In genomic region chr20:18587665-18588553, GRCh38 we compare ENCODE assay signal across 1 cellular context.
TF ChIP-seq lines count a peak whose summit lies in the region.

Gene DTD1 (plus strand): TSS chr20:18588054. CDS start chr20:18588073, 19 bp downstream.

TF ChIP-seq in HepG2, 621 proteins besides CTCF, POLR2A, EP300 and RAD21 (continued from another document and continues in another):
- peak; percentile 64; the same call in 1 of the 2 replicates for TF ChIP-seq TEF (CRISPR knock-in tag; IDR thresholded peaks at IDR 0.05)
- TF ChIP-seq ZNF672 (CRISPR knock-in tag; IDR thresholded peaks at IDR 0.05), result no peak
- no peak; the same call in 1 of the 2 replicates for TF ChIP-seq GATAD2A (CRISPR knock-in tag; IDR thresholded peaks at IDR 0.05)
- no peak for TF ChIP-seq ZNF260 (CRISPR knock-in tag; IDR thresholded peaks at IDR 0.05; ENCODE audit: borderline replicate concordance, low read depth)
- peak; percentile 49; the same call in 1 of the 2 replicates for TF ChIP-seq TFAP4 (IDR thresholded peaks at IDR 0.05; ENCODE audit: borderline replicate concordance, low read depth)
- TF ChIP-seq ERF (CRISPR knock-in tag; IDR thresholded peaks at IDR 0.05), result peak; percentile 43; the same call in 1 of the 2 replicates
- no peak for TF ChIP-seq KAT2B (IDR thresholded peaks at IDR 0.05; ENCODE audit: borderline replicate concordance, low read depth, low read length)
- 0 out of 2 replicates have a peak, but pooled peaks have one; percentile 32 for TF ChIP-seq PITX1 (CRISPR knock-in tag; IDR thresholded peaks at IDR 0.05)
- no peak for TF ChIP-seq GATA4 (IDR thresholded peaks at IDR 0.05; ENCODE audit: borderline replicate concordance, low read depth)
- TF ChIP-seq TERF1 (CRISPR knock-in tag; IDR thresholded peaks at IDR 0.05), result no peak
- TF ChIP-seq POLR2AphosphoS5 (IDR thresholded peaks at IDR 0.05; ENCODE audit: low read depth, low read length), result 0 out of 2 replicates have a peak, but pooled peaks have one; percentile 24
- 0 out of 2 replicates have a peak, but pooled peaks have one; percentile 42 for TF ChIP-seq RBAK (CRISPR knock-in tag; IDR thresholded peaks at IDR 0.05)
- 0 out of 2 replicates have a peak, but pooled peaks have one; percentile 3 for TF ChIP-seq RFXANK (CRISPR knock-in tag; IDR thresholded peaks at IDR 0.05)
- peak; percentile 72; the same call in 1 of the 2 replicates for TF ChIP-seq RELA (CRISPR knock-in tag; IDR thresholded peaks at IDR 0.05)
- TF ChIP-seq SMAD9 (CRISPR knock-in tag; IDR thresholded peaks at IDR 0.05), result 0 out of 2 replicates have a peak, but pooled peaks have one; percentile 58
- no peak for TF ChIP-seq ZNF3 (CRISPR knock-in tag; IDR thresholded peaks at IDR 0.05)
- no peak for TF ChIP-seq RFX3 (CRISPR knock-in tag; IDR thresholded peaks at IDR 0.05)
- peak; percentile 31; the same call in 1 of the 2 replicates for TF ChIP-seq ZNF34 (CRISPR knock-in tag; IDR thresholded peaks at IDR 0.05; ENCODE audit: borderline replicate concordance)
- no peak; the same call in 1 of the 2 replicates for TF ChIP-seq ZNF441 (CRISPR knock-in tag; IDR thresholded peaks at IDR 0.05; ENCODE audit: borderline replicate concordance)
- TF ChIP-seq TSC22D2 (CRISPR knock-in tag; IDR thresholded peaks at IDR 0.05; ENCODE audit: borderline replicate concordance), result no peak
- peak; percentile 92; the same call in 1 of the 2 replicates for TF ChIP-seq MEIS2 (CRISPR knock-in tag; IDR thresholded peaks at IDR 0.05)
- peak; percentile 75; the same call in 1 of the 2 replicates for TF ChIP-seq ETS1 (CRISPR knock-in tag; IDR thresholded peaks at IDR 0.05)
- no peak for TF ChIP-seq REXO4 (CRISPR knock-in tag; IDR thresholded peaks at IDR 0.05; ENCODE audit: borderline replicate concordance)
- TF ChIP-seq ZNF230 (CRISPR knock-in tag; IDR thresholded peaks at IDR 0.05), result peak; percentile 17; the same call in 1 of the 2 replicates
- peak; percentile 83 for TF ChIP-seq CCDC6 (CRISPR knock-in tag; IDR thresholded peaks at IDR 0.05)
- no peak for TF ChIP-seq ZNF792 (CRISPR knock-in tag; IDR thresholded peaks at IDR 0.05)
- TF ChIP-seq PHF8 (CRISPR knock-in tag; IDR thresholded peaks at IDR 0.05), result peak; percentile 62
- peak; percentile 86; the same call in 1 of the 2 replicates for TF ChIP-seq SIN3A (IDR thresholded peaks at IDR 0.05; ENCODE audit: borderline replicate concordance, low read depth, low read length)
- TF ChIP-seq MEF2D (CRISPR knock-in tag; IDR thresholded peaks at IDR 0.05), result peak; percentile 59; the same call in 1 of the 2 replicates
- no peak for TF ChIP-seq NFRKB (IDR thresholded peaks at IDR 0.05)
- no peak for TF ChIP-seq ZNF737 (CRISPR knock-in tag; IDR thresholded peaks at IDR 0.05; ENCODE audit: borderline replicate concordance)
- peak; percentile 39 for TF ChIP-seq AGO1 (IDR thresholded peaks at IDR 0.05; ENCODE audit: low read depth, low read length, poor library complexity, severe bottlenecking)
- no peak for TF ChIP-seq ATF1 (CRISPR knock-in tag; IDR thresholded peaks at IDR 0.05)
- TF ChIP-seq POLR2AphosphoS2 (IDR thresholded peaks at IDR 0.05; ENCODE audit: low read depth, low read length), result no peak
- no peak for TF ChIP-seq ZNF557 (CRISPR knock-in tag; IDR thresholded peaks at IDR 0.05)
- no peak; the same call in 1 of the 2 replicates for TF ChIP-seq HDAC1 (CRISPR knock-in tag; IDR thresholded peaks at IDR 0.05)
- TF ChIP-seq ZFYVE20 (CRISPR knock-in tag; IDR thresholded peaks at IDR 0.05; ENCODE audit: borderline replicate concordance, low read depth), result no peak
- no peak for TF ChIP-seq ARID2 (CRISPR knock-in tag; IDR thresholded peaks at IDR 0.05; ENCODE audit: borderline replicate concordance)
- TF ChIP-seq TCF7 (IDR thresholded peaks at IDR 0.05; ENCODE audit: low read depth), result peak; percentile 15; the same call in 1 of the 2 replicates
- no peak for TF ChIP-seq ZNF234 (CRISPR knock-in tag; conservative IDR thresholded peaks at IDR 0.05)
- no peak for TF ChIP-seq CENPBD1 (CRISPR knock-in tag; IDR thresholded peaks at IDR 0.05; ENCODE audit: borderline replicate concordance, low read depth)
- no peak for TF ChIP-seq AHDC1 (CRISPR knock-in tag; IDR thresholded peaks at IDR 0.05; ENCODE audit: borderline replicate concordance)
- no peak for TF ChIP-seq CCAR2 (optimal IDR thresholded peaks at IDR 0.05; ENCODE audit: low read depth, low read length)
- peak; percentile 80; the same call in 1 of the 2 replicates for TF ChIP-seq ZIK1 (CRISPR knock-in tag; IDR thresholded peaks at IDR 0.05; ENCODE audit: borderline replicate concordance, low read depth)
- no peak for TF ChIP-seq SMARCE1 (IDR thresholded peaks at IDR 0.05; ENCODE audit: borderline replicate concordance)
- no peak for TF ChIP-seq BATF2 (CRISPR knock-in tag; IDR thresholded peaks at IDR 0.05)
- TF ChIP-seq TAF1 (CRISPR knock-in tag; IDR thresholded peaks at IDR 0.05), result peak; percentile 66
- TF ChIP-seq ARNTL (CRISPR knock-in tag; IDR thresholded peaks at IDR 0.05), result 0 out of 2 replicates have a peak, but pooled peaks have one; percentile 3
- no peak for TF ChIP-seq KLF11 (CRISPR knock-in tag; IDR thresholded peaks at IDR 0.05)
- TF ChIP-seq DMAP1 (CRISPR knock-in tag; IDR thresholded peaks at IDR 0.05), result peak; percentile 67; the same call in 1 of the 2 replicates
- TF ChIP-seq ZFP91 (CRISPR knock-in tag; IDR thresholded peaks at IDR 0.05; ENCODE audit: borderline replicate concordance), result peak; percentile 74
- peak; percentile 35; the same call in 1 of the 2 replicates for TF ChIP-seq LBX2 (CRISPR knock-in tag; IDR thresholded peaks at IDR 0.05; ENCODE audit: borderline replicate concordance)
- peak; percentile 50 for TF ChIP-seq ZNF770 (CRISPR knock-in tag; IDR thresholded peaks at IDR 0.05)
- peak; percentile 66; the same call in 1 of the 2 replicates for TF ChIP-seq ZNF674 (CRISPR knock-in tag; IDR thresholded peaks at IDR 0.05; ENCODE audit: low read depth)
- TF ChIP-seq MAF1 (CRISPR knock-in tag; IDR thresholded peaks at IDR 0.05; ENCODE audit: borderline replicate concordance), result no peak
- peak; percentile 57 for TF ChIP-seq AGO2 (optimal IDR thresholded peaks at IDR 0.05; ENCODE audit: low read depth, low read length)
- TF ChIP-seq MLLT10 (CRISPR knock-in tag; IDR thresholded peaks at IDR 0.05), result no peak
- peak; percentile 96 for TF ChIP-seq RNF2 (conservative IDR thresholded peaks at IDR 0.05; ENCODE audit: low read depth)
- TF ChIP-seq FOXK1 (CRISPR knock-in tag; IDR thresholded peaks at IDR 0.05; ENCODE audit: borderline replicate concordance, low read depth), result peak; percentile 50; the same call in 1 of the 2 replicates
